19 cellular contexts compared by ENCODE assay signal in genomic region chr12:80707830-80708534, GRCh38. TPM values are rescaled to one million over a fixed set of nuclear protein-coding genes. Genes with fewer than 3 reads are reported as not detected.
DNase-seq lines count a peak whose midpoint lies in the region; ATAC-seq and TF ChIP-seq lines count a peak whose summit lies in the region.
"Had no signal": no experiment of that assay in that cellular context is flagged by ENCODE, and none has a peak within 500 bp of the region (broad histone marks: within the 10 kb centered on the region; RNA-seq: fewer than 3 reads in every experiment).

No MANE protein-coding gene starts in this region.

- H3K27me3 ChIP-seq in iPS DF 6.9 (ENCODE audit: control insufficient read depth, insufficient read depth, low read length): peaks cover 52% of the 10 kb centered on the region
- peaks cover 0 to 33% (median 2%) of the 10 kb centered on the region in 4 donors for H3K27me3 ChIP-seq in esophagus squamous epithelium
- no peaks in the 10 kb centered on the region for H3K27me3 ChIP-seq in body of pancreas

- H3K4me1 ChIP-seq in ES-I3 (ENCODE audit: insufficient read depth, low read length) (no peaks in the 10 kb centered on the region), iPS DF 6.9 (ENCODE audit: control insufficient read depth, insufficient read depth, low read length) (peaks cover 4% of the 10 kb centered on the region; the same call in 1 of the 2 replicates), esophagus squamous epithelium (peaks cover 0 to 9% (median 0%) of the 10 kb centered on the region in 3 donors), body of pancreas (no peaks in the 10 kb centered on the region)
- H3K4me1 ChIP-seq: left lung, pancreas had no signal

- no CpG with 5 or more reads among the region's 37 CpGs for WGBS in iPS DF 6.9 (ENCODE audit: insufficient coverage, insufficient read length)
- 11 to 23% methylated on average over 5 to 8 of the region's 37 CpGs for WGBS in esophagus squamous epithelium, 2 donors
- 10% methylated on average over 20 to 37 of the region's 37 CpGs for WGBS in body of pancreas, 2 donors

- H3K9me3 Mint-ChIP-seq in WTC11: no peaks in the 10 kb centered on the region
- H3K9me3 Mint-ChIP-seq in osteocyte (ENCODE audit: unreplicated experiment): no peaks in the 10 kb centered on the region
- peaks cover 0 to 4% of the 10 kb centered on the region in 2 donors for H3K9me3 Mint-ChIP-seq in activated T-cell treated with anti-CD3 and anti-CD28 coated beads, Interleukin-2, amount 50 U/mL, for 72 hours
- H3K9me3 Mint-ChIP-seq: activated B cell treated with CpG ODN at 0.5 μM for 24 hours had no signal

- DNase-seq in WTC11 (ENCODE audit: low spot score) (peak; percentile 68), iPS DF 6.9 (ENCODE audit: low read depth, low spot score) (no peak), osteocyte (ENCODE audit: extremely low spot score, unreplicated experiment) (no peak), esophagus squamous epithelium (lab: John Stamatoyannopoulos, UW) (no peak), body of pancreas (no peak)
- DNase-seq in activated T-cell treated with anti-CD3 and anti-CD28 coated beads, Interleukin-2, amount 50 U/mL, for 72 hours: no peak
- no peak for DNase-seq in stimulated activated naive CD8-positive, alpha-beta T cell treated with anti-CD3 and anti-CD28 coated beads, Interleukin-15, Interleukin-2, amounts not matched to agents 100 U/mL and 50 U/mL, for 24 hours
- DNase-seq: activated B cell treated with CpG ODN at 0.5 μM for 24 hours; activated naive CD8-positive, alpha-beta T cell treated with anti-CD3 and anti-CD28 coated beads for 36 hours; AML-193; cortex of kidney; DMS53; foreskin melanocyte; NCI-H2171 treated with DMSO at 0.1 percent for 48 hours; stimulated activated CD4-positive, alpha-beta T cell treated with anti-CD3 and anti-CD28 coated beads, Interleukin-2, amount 100 ng/mL, for 24 hours had no signal

- peak; percentile 70 for ATAC-seq in WTC11
- no peak for ATAC-seq in activated T-cell treated with anti-CD3 and anti-CD28 coated beads, Interleukin-2, amount 50 U/mL, for 72 hours (replicated peaks in 1 of 2)
- no peak for ATAC-seq in stimulated activated naive CD8-positive, alpha-beta T cell treated with anti-CD3 and anti-CD28 coated beads, Interleukin-15, Interleukin-2, amounts not matched to agents 100 U/mL and 50 U/mL, for 24 hours
- no peak for ATAC-seq in body of pancreas
- ATAC-seq: left lung, pancreas had no signal

- CTCF ChIA-PET in WTC11 (lab: Charles Lee): interaction anchor here (0.7 to 1.7 kb wide), 7 partner anchors 9 to 621 kb away, joined by 3 to 14 read pairs (median 4); no protein-coding TSS in a partner anchor

- H3K4me1 Mint-ChIP-seq in WTC11: peaks cover 57% of the 10 kb centered on the region
- H3K4me1 Mint-ChIP-seq in osteocyte (ENCODE audit: unreplicated experiment): peaks cover 11% of the 10 kb centered on the region
- H3K4me1 Mint-ChIP-seq in activated T-cell treated with anti-CD3 and anti-CD28 coated beads, Interleukin-2, amount 50 U/mL, for 72 hours (ENCODE audit: low read depth): no peaks in the 10 kb centered on the region
- H3K4me1 Mint-ChIP-seq: activated naive CD8-positive, alpha-beta T cell treated with anti-CD3 and anti-CD28 coated beads for 36 hours had no signal

- no peaks in the 10 kb centered on the region for H3K9me3 ChIP-seq in ES-I3 (ENCODE audit: control insufficient read depth, insufficient read depth, low read length)
- H3K9me3 ChIP-seq in iPS DF 6.9 (ENCODE audit: control insufficient read depth, insufficient read depth, low read length): no peaks in the 10 kb centered on the region
- H3K9me3 ChIP-seq in esophagus squamous epithelium: no peaks in the 10 kb centered on the region
- no peaks in the 10 kb centered on the region for H3K9me3 ChIP-seq in body of pancreas
- H3K9me3 ChIP-seq: left lung, pancreas had no signal

- H3K27ac Mint-ChIP-seq in WTC11 (no peak overlapping the region), osteocyte (ENCODE audit: unreplicated experiment) (no peak overlapping the region)
- H3K27ac Mint-ChIP-seq in activated T-cell treated with anti-CD3 and anti-CD28 coated beads, Interleukin-2, amount 50 U/mL, for 72 hours: no peak overlapping the region
- H3K27ac Mint-ChIP-seq: activated B cell treated with CpG ODN at 0.5 μM for 24 hours; activated naive CD8-positive, alpha-beta T cell treated with anti-CD3 and anti-CD28 coated beads for 36 hours had no signal

- H3K9ac ChIP-seq in ES-I3 (ENCODE audit: low read depth, low read length): peak overlapping the region; percentile 38; the same call in 1 of the 2 replicates

- no peak for TF ChIP-seq CTCF in WTC11 (IDR thresholded peaks at IDR 0.05)
- no peak for TF ChIP-seq CTCF in osteocyte (IDR thresholded peaks at IDR 0.05)
- TF ChIP-seq CTCF in esophagus squamous epithelium (IDR thresholded peaks at IDR 0.05): no peak
- TF ChIP-seq CTCF in body of pancreas (IDR thresholded peaks at IDR 0.05): no peak

- intact Hi-C loops in esophagus squamous epithelium (cut with DNase I) (no loop called here), body of pancreas (cut with DNase I) (no loop called here)

- H3K36me3 Mint-ChIP-seq in WTC11 (no peaks in the 10 kb centered on the region), osteocyte (ENCODE audit: unreplicated experiment) (no peaks in the 10 kb centered on the region)
- H3K36me3 Mint-ChIP-seq in activated T-cell treated with anti-CD3 and anti-CD28 coated beads, Interleukin-2, amount 50 U/mL, for 72 hours (ENCODE audit: insufficient read depth in 2 of 2): peaks cover 0 to 2% of the 10 kb centered on the region in 2 donors
- H3K36me3 Mint-ChIP-seq: activated naive CD8-positive, alpha-beta T cell treated with anti-CD3 and anti-CD28 coated beads for 36 hours had no signal

- no peak for TF ChIP-seq POLR2A in esophagus squamous epithelium (IDR thresholded peaks at IDR 0.05)
- TF ChIP-seq POLR2A in body of pancreas (IDR thresholded peaks at IDR 0.05): no peak

- H3K27ac ChIP-seq in iPS DF 6.9 (ENCODE audit: low read length): no peak overlapping the region
- H3K27ac ChIP-seq in esophagus squamous epithelium: no peak overlapping the region
- no peak overlapping the region for H3K27ac ChIP-seq in body of pancreas
- H3K27ac ChIP-seq: left lung, pancreas had no signal

- POLR2A ChIA-PET in WTC11 (lab: Charles Lee): no interaction called here

- H3K4me3 Mint-ChIP-seq in WTC11: peak overlapping the region; percentile 72
- H3K4me3 Mint-ChIP-seq in osteocyte (ENCODE audit: unreplicated experiment): peak overlapping the region; percentile 71
- H3K4me3 Mint-ChIP-seq in activated T-cell treated with anti-CD3 and anti-CD28 coated beads, Interleukin-2, amount 50 U/mL, for 72 hours: no peak overlapping the region
- H3K4me3 Mint-ChIP-seq: activated B cell treated with CpG ODN at 0.5 μM for 24 hours; activated naive CD8-positive, alpha-beta T cell treated with anti-CD3 and anti-CD28 coated beads for 36 hours had no signal

- H3K27me3 Mint-ChIP-seq in WTC11 (ENCODE audit: low read depth) (peaks cover 99% of the 10 kb centered on the region), osteocyte (ENCODE audit: unreplicated experiment) (peaks cover 6% of the 10 kb centered on the region)
- H3K27me3 Mint-ChIP-seq in activated T-cell treated with anti-CD3 and anti-CD28 coated beads, Interleukin-2, amount 50 U/mL, for 72 hours (ENCODE audit: low read depth): peaks cover 36% of the 10 kb centered on the region

- H3K4me3 ChIP-seq in iPS DF 6.9 (ENCODE audit: low read length) (peak overlapping the region; percentile 5; the same call in 1 of the 2 replicates), esophagus squamous epithelium (peak overlapping the region in 1 of 4 donors; percentile 32), body of pancreas (no peak overlapping the region)
- H3K4me3 ChIP-seq: left lung, pancreas had no signal

- H3K36me3 ChIP-seq in ES-I3 (ENCODE audit: insufficient read depth, low read length) (no peaks in the 10 kb centered on the region), iPS DF 6.9 (ENCODE audit: control insufficient read depth, insufficient read depth, low read length) (no peaks in the 10 kb centered on the region), esophagus squamous epithelium (no peaks in the 10 kb centered on the region), body of pancreas (replicated peaks in 1 of 2; ENCODE audit: insufficient read depth in 1 of 2, low read depth in 2 of 2) (no peaks in the 10 kb centered on the region)
- H3K36me3 ChIP-seq: left lung, pancreas had no signal

TF ChIP-seq in WTC11, 78 proteins besides CTCF, POLR2A, EP300 and RAD21:
- TF ChIP-seq CDX4 (CRISPR knock-in tag; IDR thresholded peaks at IDR 0.05; ENCODE audit: borderline replicate concordance): no peak
- TF ChIP-seq ETV6 (CRISPR knock-in tag; IDR thresholded peaks at IDR 0.05): peak; percentile 96

RNA-seq across cellular contexts. Expression of gene MYF6, which starts 0.5 kb away (rescaled TPM):
- 0.15 to 0.39 TPM in 2 of 3 replicates, not detected in the other for total RNA-seq in WTC11 (2021)
- not detected in 2 replicates for total RNA-seq in osteocyte
- total RNA-seq in activated T-cell treated with anti-CD3 and anti-CD28 coated beads, Interleukin-2, amount 50 U/mL, for 72 hours: not detected
- under 1 TPM in 1 of 4 donors, not detected in 3; 0.19 TPM for total RNA-seq in esophagus squamous epithelium
- not detected for total RNA-seq in body of pancreas
- total RNA-seq: activated B cell treated with CpG ODN at 0.5 μM for 24 hours; activated naive CD8-positive, alpha-beta T cell treated with anti-CD3 and anti-CD28 coated beads for 36 hours; HT-29; left lung; pancreas had no signal

RNA-seq across cellular contexts. Expression of gene MYF5, which starts 8.7 kb away (rescaled TPM):
- total RNA-seq in WTC11 (2021) (not detected in 3 replicates), osteocyte (not detected in 2 replicates), esophagus squamous epithelium (not detected), body of pancreas (not detected)
- not detected for total RNA-seq in activated T-cell treated with anti-CD3 and anti-CD28 coated beads, Interleukin-2, amount 50 U/mL, for 72 hours
- total RNA-seq: activated B cell treated with CpG ODN at 0.5 μM for 24 hours; activated naive CD8-positive, alpha-beta T cell treated with anti-CD3 and anti-CD28 coated beads for 36 hours; HT-29; left lung; pancreas had no signal

Comparison
In these comparisons a context has a peak if more than half of its experiments do, and no peak if none do; other contexts are left out.
1. H3K4me3 Mint-ChIP-seq: peak in WTC11 (single experiment) and osteocyte (single experiment); none in activated T-cell treated with anti-CD3 and anti-CD28 coated beads, Interleukin-2, amount 50 U/mL, for 72 hours (0 of 2).